In the genomic region with DNA sequence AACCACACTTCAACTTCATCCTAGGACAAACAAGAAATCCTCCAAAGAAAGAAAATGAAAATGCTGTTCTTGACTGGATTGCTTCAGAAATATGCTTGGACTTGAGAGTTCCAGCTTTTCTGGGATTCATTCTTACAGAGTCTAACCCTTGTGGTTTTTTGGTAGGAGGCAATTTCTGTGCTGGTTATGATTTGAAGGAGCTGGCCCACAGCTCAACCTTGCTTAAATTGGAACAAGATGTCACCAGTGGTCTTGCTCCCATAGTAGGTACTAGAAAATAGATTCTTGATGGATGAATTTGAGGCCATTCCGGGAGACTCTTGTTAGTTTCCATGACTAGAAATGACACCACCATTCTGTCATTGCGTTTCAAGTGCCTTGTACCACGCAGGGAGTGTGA, we compare ENCODE assay signal across 22 cellular contexts. TPM values are rescaled to one million over a fixed set of nuclear protein-coding genes. Genes with fewer than 3 reads are reported as not detected.
DNase-seq lines count a peak whose midpoint lies in the region; TF ChIP-seq lines count a peak whose summit lies in the region.
"Had no signal": no experiment of that assay in that cellular context is flagged by ENCODE, and none has a peak within 500 bp of the region (broad histone marks: within the 10 kb centered on the region; RNA-seq: fewer than 3 reads in every experiment).

No MANE protein-coding gene starts in this region.

- H3K79me1 ChIP-seq in mesenchymal stem cell (replicated peaks; ENCODE audit: low read length, poor library complexity, severe bottlenecking): no peaks in the 10 kb centered on the region

- peak overlapping the region; percentile 88; the same call in 1 of the 2 replicates for H2AFZ ChIP-seq in GM23248
- H2AFZ ChIP-seq in mesenchymal stem cell (ENCODE audit: low read depth, low read length): no peak overlapping the region

- H3K4me3 Mint-ChIP-seq in chondrocyte (ENCODE audit: unreplicated experiment): no peak overlapping the region
- H3K4me3 Mint-ChIP-seq: activated naive CD8-positive, alpha-beta T cell; memory B cell; naive thymus-derived CD8-positive, alpha-beta T cell had no signal

- H3K4me2 ChIP-seq in GM23248 (ENCODE audit: unreplicated experiment): peak overlapping the region; percentile 95
- no peak overlapping the region for H3K4me2 ChIP-seq in mesenchymal stem cell (ENCODE audit: low read length, poor library complexity, severe bottlenecking)

- no peaks in the 10 kb centered on the region for H3K27me3 ChIP-seq in GM23248 (replicated peaks; ENCODE audit: insufficient read depth)
- H3K27me3 ChIP-seq in mesenchymal stem cell (ENCODE audit: control insufficient read depth in 1 of 2, insufficient read depth in 1 of 2, low read length in 2 of 2): peaks cover 0 to 16% of the 10 kb centered on the region in 2 experiments
- no peaks in the 10 kb centered on the region for H3K27me3 ChIP-seq in suprapubic skin
- H3K27me3 ChIP-seq in prostate gland (replicated peaks; ENCODE audit: insufficient read depth): no peaks in the 10 kb centered on the region
- H3K27me3 ChIP-seq in Peyer's patch: no peaks in the 10 kb centered on the region
- H3K27me3 ChIP-seq: body of pancreas, colonic mucosa, SJCRH30 had no signal

- no peaks in the 10 kb centered on the region for H3K9me3 ChIP-seq in GM23248 (ENCODE audit: low read depth)
- no peaks in the 10 kb centered on the region for H3K9me3 ChIP-seq in mesenchymal stem cell (ENCODE audit: control insufficient read depth, low read length)
- no peaks in the 10 kb centered on the region for H3K9me3 ChIP-seq in suprapubic skin
- H3K9me3 ChIP-seq in prostate gland: no peaks in the 10 kb centered on the region
- no peaks in the 10 kb centered on the region for H3K9me3 ChIP-seq in Peyer's patch
- H3K9me3 ChIP-seq: body of pancreas, colonic mucosa, SJCRH30, stomach had no signal

- H3K4ac ChIP-seq in mesenchymal stem cell (ENCODE audit: low read depth in 1 of 2, low read length in 2 of 2): no peak overlapping the region

- TF ChIP-seq POLR2A in suprapubic skin (IDR thresholded peaks at IDR 0.05) (no peak), prostate gland (IDR thresholded peaks at IDR 0.05) (no peak), Peyer's patch (IDR thresholded peaks at IDR 0.05) (no peak)

- intact Hi-C loops in prostate gland (cut with DNase I): no loop called here

- peak overlapping the region; percentile 46 for H3K27ac Mint-ChIP-seq in chondrocyte (ENCODE audit: unreplicated experiment)
- H3K27ac Mint-ChIP-seq: activated naive CD8-positive, alpha-beta T cell; memory B cell; naive thymus-derived CD8-positive, alpha-beta T cell had no signal

- in situ Hi-C loops in GM23248 (cut with MboI): no loop called here

- H3K9me2 ChIP-seq in GM23248 (ENCODE audit: insufficient read depth): no peaks in the 10 kb centered on the region

- H2BK5ac ChIP-seq in mesenchymal stem cell (ENCODE audit: low read depth, low read length, poor library complexity, severe bottlenecking): no peak overlapping the region

- H3K4me1 ChIP-seq in GM23248 (ENCODE audit: insufficient read depth) (peaks cover 32% of the 10 kb centered on the region), mesenchymal stem cell (ENCODE audit: control insufficient read depth, insufficient read depth, low read depth, low read length) (peaks cover 6% of the 10 kb centered on the region), suprapubic skin (peaks cover 39% of the 10 kb centered on the region), prostate gland (replicated peaks) (no peaks in the 10 kb centered on the region), Peyer's patch (peaks cover 0 to 7% (median 0%) of the 10 kb centered on the region in 4 donors)
- H3K4me1 ChIP-seq: body of pancreas, SJCRH30 had no signal

- TF ChIP-seq CTCF in chondrocyte (IDR thresholded peaks at IDR 0.05) (no peak), suprapubic skin (IDR thresholded peaks at IDR 0.05) (no peak), prostate gland (IDR thresholded peaks at IDR 0.05) (no peak), Peyer's patch (IDR thresholded peaks at IDR 0.05) (no peak)

- peaks cover 5% of the 10 kb centered on the region for H3K9me3 Mint-ChIP-seq in chondrocyte (ENCODE audit: low read depth)
- H3K9me3 Mint-ChIP-seq: memory B cell; naive thymus-derived CD8-positive, alpha-beta T cell had no signal

- H3K36me3 Mint-ChIP-seq in chondrocyte (ENCODE audit: low read depth): no peaks in the 10 kb centered on the region
- H3K36me3 Mint-ChIP-seq: activated naive CD8-positive, alpha-beta T cell; memory B cell; naive thymus-derived CD8-positive, alpha-beta T cell had no signal

- peaks cover 36% of the 10 kb centered on the region for H3F3A ChIP-seq in GM23248 (ENCODE audit: insufficient read depth)

- DNase-seq in GM23248 (peak; percentile 76), chondrocyte (ENCODE audit: low spot score) (no peak), mesenchymal stem cell (peak; percentile 22), suprapubic skin (ENCODE audit: low spot score in 2 of 2) (no peak), prostate gland (ENCODE audit: low spot score) (no peak), RPMI8226 (no peak), Peyer's patch (no peak)
- DNase-seq: activated CD4-positive, alpha-beta T cell treated with anti-CD3 and anti-CD28 coated beads for 4 hours; body of pancreas; C1 segment of cervical spinal cord; Calu3; colonic mucosa; kidney glomerular epithelial cell; naive thymus-derived CD8-positive, alpha-beta T cell; NCI-H1417 treated with DMSO at 0.1 percent for 48 hours; NCI-H524 treated with DMSO at 0.1 percent for 48 hours; SJCRH30; stimulated activated CD4-positive, alpha-beta T cell treated with anti-CD3 and anti-CD28 coated beads, Interleukin-4, amount 100 ng/mL, for 4 hours; stomach; T-helper 1 cell had no signal

- H3K4me3 ChIP-seq in GM23248: peak overlapping the region; percentile 73
- peak overlapping the region in 1 of 2 experiments; percentile 73 for H3K4me3 ChIP-seq in mesenchymal stem cell (ENCODE audit: insufficient read depth in 1 of 2, low read depth in 1 of 2, low read length in 2 of 2)
- no peak overlapping the region for H3K4me3 ChIP-seq in suprapubic skin
- no peak overlapping the region for H3K4me3 ChIP-seq in prostate gland
- H3K4me3 ChIP-seq in Peyer's patch: no peak overlapping the region
- H3K4me3 ChIP-seq: body of pancreas, colonic mucosa, SJCRH30, stomach had no signal

- H3K4me1 Mint-ChIP-seq in chondrocyte (ENCODE audit: low read depth): peaks cover 29% of the 10 kb centered on the region
- H3K4me1 Mint-ChIP-seq: memory B cell; naive thymus-derived CD8-positive, alpha-beta T cell had no signal

- WGBS in GM23248 (ENCODE audit: low coverage in 1 of 2, low lambda C conversion rate in 2 of 2, missing lambda C conversion rate in 2 of 2), 2 experiments: 0 to 2% methylated on average over 3 of the region's 3 CpGs
- 90% methylated on average over 3 of the region's 3 CpGs for WGBS in mesenchymal stem cell
- 59% methylated on average over 3 of the region's 3 CpGs for WGBS in suprapubic skin
- 91% methylated on average over 3 of the region's 3 CpGs for WGBS in prostate gland

- no peak overlapping the region for H2AK5ac ChIP-seq in mesenchymal stem cell (ENCODE audit: low read length, severe bottlenecking)

- no peak overlapping the region for H3K14ac ChIP-seq in mesenchymal stem cell (ENCODE audit: low read length in 2 of 2)

- H3K27me3 Mint-ChIP-seq in chondrocyte (ENCODE audit: low read depth): no peaks in the 10 kb centered on the region

- no peaks in the 10 kb centered on the region for H4K20me1 ChIP-seq in GM23248 (ENCODE audit: insufficient read depth)

- no peak for TF ChIP-seq EP300 in suprapubic skin (IDR thresholded peaks at IDR 0.05)

- H3K9ac ChIP-seq in GM23248 (peak overlapping the region; percentile 91), mesenchymal stem cell (ENCODE audit: low read length) (peak overlapping the region; percentile 84)

- H2BK15ac ChIP-seq in mesenchymal stem cell (ENCODE audit: low read depth, poor library complexity, severe bottlenecking): no peak overlapping the region

- no peak overlapping the region for H3K18ac ChIP-seq in mesenchymal stem cell (ENCODE audit: low read depth in 1 of 2, low read length in 2 of 2)

- peak overlapping the region; percentile 96 for H3K27ac ChIP-seq in GM23248
- no peak overlapping the region for H3K27ac ChIP-seq in mesenchymal stem cell (ENCODE audit: low read length, poor library complexity, severe bottlenecking)
- H3K27ac ChIP-seq in suprapubic skin: peak overlapping the region; percentile 57
- H3K27ac ChIP-seq in prostate gland: no peak overlapping the region
- no peak overlapping the region for H3K27ac ChIP-seq in Peyer's patch
- H3K27ac ChIP-seq: body of pancreas, colonic mucosa, SJCRH30, stomach had no signal

- no peaks in the 10 kb centered on the region for H3K36me3 ChIP-seq in GM23248 (ENCODE audit: low read depth)
- no peaks in the 10 kb centered on the region for H3K36me3 ChIP-seq in mesenchymal stem cell (ENCODE audit: control insufficient read depth in 1 of 2, insufficient read depth in 2 of 2, low read depth in 1 of 2, low read length in 2 of 2)
- no peaks in the 10 kb centered on the region for H3K36me3 ChIP-seq in suprapubic skin
- H3K36me3 ChIP-seq in prostate gland: no peaks in the 10 kb centered on the region
- H3K36me3 ChIP-seq in Peyer's patch: no peaks in the 10 kb centered on the region
- H3K36me3 ChIP-seq: colonic mucosa, SJCRH30, stomach had no signal

- H3K23ac ChIP-seq in mesenchymal stem cell (ENCODE audit: low read length in 2 of 2): no peak overlapping the region

- no peak overlapping the region for H4K91ac ChIP-seq in mesenchymal stem cell (ENCODE audit: low read length)

- no peak overlapping the region for H4K8ac ChIP-seq in mesenchymal stem cell (ENCODE audit: low read length)

- no peak overlapping the region for H2BK120ac ChIP-seq in mesenchymal stem cell (ENCODE audit: low read depth, low read length)

- H3K79me2 ChIP-seq in GM23248 (ENCODE audit: insufficient read depth): no peaks in the 10 kb centered on the region

- H2BK12ac ChIP-seq in mesenchymal stem cell (ENCODE audit: low read length in 2 of 2): no peak overlapping the region

RNA-seq across cellular contexts. Expression of gene BMP6, which starts 54.3 kb away (rescaled TPM):
- total RNA-seq in GM23248 (2014; rRNA removed; shearing (Covaris generic)): 4.6 and 10.3 TPM in 2 replicates
- 1.3 and 2.0 TPM in 2 replicates for polyA plus RNA-seq in GM23248 (2016; fragmentation: Nextera tagmentation; extraction: Ambion mirVana)
- total RNA-seq in chondrocyte (0.49 to 0.50 TPM in 2 of 3 replicates, not detected in the other), suprapubic skin (1 to 10 TPM; 1.8 to 7.4 (median 3.8) TPM), prostate gland (10 to 100 TPM in 1 of 2 donors, under 1 TPM in 1; 0.36 to 10.2 TPM), Peyer's patch (1 to 10 TPM in 3 of 4 donors, under 1 TPM in 1; 0.88 to 3.6 (median 2.2) TPM)
- polyA plus RNA-seq in mesenchymal stem cell (2013, experiment 1 of 2): 0.46 TPM
- 0.42 TPM for polyA plus RNA-seq in mesenchymal stem cell (2013, experiment 2 of 2)
- total RNA-seq: naive thymus-derived CD8-positive, alpha-beta T cell had no signal
- polyA plus RNA-seq: naive thymus-derived CD8-positive, alpha-beta T cell had no signal

Comparison
In these comparisons a context has a peak if more than half of its experiments do, and no peak if none do; other contexts are left out.
1. DNase-seq: peak in GM23248 (single experiment) and mesenchymal stem cell (single experiment); none in chondrocyte (single experiment), suprapubic skin (0 of 2), prostate gland (single experiment), RPMI8226 (single experiment) and Peyer's patch (0 of 3).
2. H3K27ac ChIP-seq: peak in GM23248 (single experiment) and suprapubic skin (single experiment); none in mesenchymal stem cell (single experiment), prostate gland (0 of 2) and Peyer's patch (0 of 4).